Comparison of ENCODE assay signal across 22 cellular contexts in the genomic region with DNA sequence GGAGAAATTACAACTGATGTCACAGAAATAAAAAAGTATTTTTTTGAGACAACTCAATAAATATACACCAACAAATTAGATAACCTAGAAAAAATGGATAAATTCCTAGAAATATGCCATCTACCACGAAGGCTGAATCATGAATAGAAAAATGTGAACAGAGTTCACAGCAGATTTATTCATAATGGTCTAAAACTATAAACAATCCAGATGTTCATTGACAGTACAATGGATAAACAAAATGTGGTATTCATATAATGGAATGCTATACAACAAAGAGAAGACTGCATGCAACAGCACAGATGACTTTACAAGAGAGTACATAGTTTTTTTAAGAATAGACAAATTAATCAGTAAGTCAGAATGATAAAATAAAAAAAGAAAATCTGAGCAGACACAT. TPM values are rescaled to one million over a fixed set of nuclear protein-coding genes. Genes with fewer than 3 reads are reported as not detected.
A peak's percentile ranks its signal among the peaks of the same experiment; 100 is the strongest.
DNase-seq lines count a peak whose midpoint lies in the region; ATAC-seq, FAIRE-seq and TF ChIP-seq lines count a peak whose summit lies in the region.
"Had no signal": no experiment of that assay in that cellular context is flagged by ENCODE, and none has a peak within 500 bp of the region (broad histone marks: within the 10 kb centered on the region; RNA-seq: fewer than 3 reads in every experiment).

No MANE protein-coding gene starts in this region.

- H3K4me3 ChIP-seq in GM23248, result no peak overlapping the region
- no peak overlapping the region for H3K4me3 ChIP-seq in fibroblast of pulmonary artery (replicated peaks; ENCODE audit: low read depth, low read length)
- H3K4me3 ChIP-seq: A549, HAP-1, K562 had no signal

- 2 to 4% methylated on average over 1 of the region's 1 CpG for WGBS in GM23248 (ENCODE audit: low coverage in 1 of 2, low lambda C conversion rate in 2 of 2, missing lambda C conversion rate in 2 of 2), 2 experiments

- H2AFZ ChIP-seq in GM23248, result no peak overlapping the region

- H3F3A ChIP-seq in GM23248 (ENCODE audit: insufficient read depth), result peaks cover 12% of the 10 kb centered on the region; the same call in 1 of the 2 replicates

- H3K27me3 ChIP-seq in GM23248 (replicated peaks; ENCODE audit: insufficient read depth), result no peaks in the 10 kb centered on the region
- H3K27me3 ChIP-seq: BE2C had no signal

- in situ Hi-C loops in GM23248 (cut with MboI), result no loop called here

- H3K27ac ChIP-seq in GM23248, result no peak overlapping the region
- H3K27ac ChIP-seq: A549, HL-60 had no signal

- peak overlapping the region; percentile 41 for H3K4me2 ChIP-seq in GM23248 (ENCODE audit: unreplicated experiment)
- H3K4me2 ChIP-seq: A549 had no signal

- peaks cover 82% of the 10 kb centered on the region for H3K79me2 ChIP-seq in GM23248 (ENCODE audit: insufficient read depth)

- no peaks in the 10 kb centered on the region for H3K9me2 ChIP-seq in GM23248 (ENCODE audit: insufficient read depth)

- 0 out of 2 replicates have a peak, but pooled peaks cover 3% of the 10 kb centered on the region for H4K20me1 ChIP-seq in GM23248 (ENCODE audit: insufficient read depth)

- H3K9me3 ChIP-seq in GM23248 (ENCODE audit: low read depth), result no peaks in the 10 kb centered on the region
- H3K9me3 ChIP-seq: A549, BE2C, HAP-1 had no signal

- H3K4me1 ChIP-seq in GM23248 (ENCODE audit: insufficient read depth), result peaks cover 15% of the 10 kb centered on the region
- H3K4me1 ChIP-seq: A549, BE2C, HAP-1 had no signal

- TF ChIP-seq POLR2A in GM12892 (IDR thresholded peaks at IDR 0.05; ENCODE audit: low read depth, low read length), result no peak

- TF ChIP-seq CTCF in fibroblast of pulmonary artery (IDR thresholded peaks at IDR 0.05; ENCODE audit: low read length, missing control alignments), result no peak

- no peak overlapping the region for H3K9ac ChIP-seq in GM23248

- ATAC-seq in HG02763 (IDR thresholded peaks at IDR 0.05; ENCODE audit: unreplicated experiment), result no peak
- ATAC-seq in GM21737 (IDR thresholded peaks at IDR 0.05; ENCODE audit: unreplicated experiment), result no peak
- ATAC-seq: A549, K562, Right ventricle myocardium inferior, SK-N-SH treated with all-trans-retinoic acid at 6 μM for 48 hours had no signal

- peak; percentile 12 for DNase-seq in AG08396 (ENCODE audit: low spot score)
- peak; percentile 50 for DNase-seq in GM23248
- DNase-seq in amniotic epithelial cell (ENCODE audit: low read depth), result peak; percentile 45
- DNase-seq in fibroblast of pulmonary artery (ENCODE audit: low read depth), result peak; percentile 47
- DNase-seq in NCI-H2107 (lab: John Stamatoyannopoulos, UW), result no peak
- no peak for DNase-seq in GM12892 (ENCODE audit: insufficient read length)
- DNase-seq: BE2C; CD4-positive, alpha-beta memory T cell; DND-41; NCI-H1092 treated with DMSO at 0.1 percent for 48 hours; NCI-H187; NCI-H2171; NCI-H446 treated with DMSO at 0.1 percent for 48 hours; NCI-H748 treated with DMSO at 0.1 percent for 48 hours had no signal

- FAIRE-seq in GM12892 (lab: Jason Lieb, UNC), result no peak
- FAIRE-seq: A549, K562 had no signal

- peaks cover 25% of the 10 kb centered on the region for H3K36me3 ChIP-seq in GM23248 (ENCODE audit: low read depth)

RNA-seq across cellular contexts. Expression of gene CLOCK, which starts 55.2 kb away (rescaled TPM):
- total RNA-seq in GM23248 (2014; rRNA removed; shearing (Covaris generic)), result 28.0 and 32.2 TPM in 2 replicates
- polyA plus RNA-seq in GM23248 (2016; fragmentation: Nextera tagmentation; extraction: Ambion mirVana), result 16.2 and 16.5 TPM in 2 replicates
- polyA plus RNA-seq in GM12892 (2012; ENCODE audit: missing spikeins), result 5.5 TPM

Comparison
In these comparisons a context has a peak if more than half of its experiments do, and no peak if none do; other contexts are left out.
1. DNase-seq: peak in AG08396 (single experiment), GM23248 (single experiment), amniotic epithelial cell (single experiment) and fibroblast of pulmonary artery (single experiment); none in NCI-H2107 (single experiment) and GM12892 (single experiment).